22 cellular contexts compared by ENCODE assay signal in the genomic region with DNA sequence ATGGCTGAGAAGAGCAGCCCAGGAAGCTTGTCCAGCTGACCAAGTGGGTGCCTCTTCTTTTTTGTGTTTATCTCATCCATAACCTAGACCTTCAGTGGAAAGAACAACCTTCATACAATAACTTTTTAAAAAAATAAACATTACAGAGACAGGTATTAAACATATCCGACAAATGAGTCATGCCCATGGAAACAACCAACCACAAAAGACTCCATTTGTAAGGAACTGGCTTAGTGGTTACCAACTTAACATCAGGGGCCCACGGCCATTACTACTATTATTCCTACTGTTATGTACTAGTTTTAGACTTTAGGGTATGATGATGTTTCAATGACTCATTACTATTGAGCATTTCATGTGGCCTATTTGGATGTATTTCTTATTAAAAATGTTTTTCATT.
DNase-seq lines count a peak whose midpoint lies in the region; ATAC-seq, FAIRE-seq and TF ChIP-seq lines count a peak whose summit lies in the region.
"Had no signal": no experiment of that assay in that cellular context is flagged by ENCODE, and none has a peak within 500 bp of the region (broad histone marks: within the 10 kb centered on the region; RNA-seq: fewer than 3 reads in every experiment).

No MANE protein-coding gene starts in this region.

- H3K4me1 Mint-ChIP-seq in stimulated activated naive CD8-positive, alpha-beta T cell treated with anti-CD3 and anti-CD28 coated beads, Interleukin-15, amount 100 ng/mL, for 72 hours = no peaks in the 10 kb centered on the region

- peak; percentile 49 for ATAC-seq in stimulated activated naive CD8-positive, alpha-beta T cell treated with anti-CD3 and anti-CD28 coated beads, Interleukin-15, amount 100 ng/mL, for 72 hours
- no peak for ATAC-seq in stimulated activated naive CD8-positive, alpha-beta T cell treated with anti-CD3 and anti-CD28 coated beads, Interleukin-15, Interleukin-2, amounts not matched to agents 100 U/mL and 50 U/mL, for 24 hours
- ATAC-seq in foreskin keratinocyte (peak; percentile 76), HG03442 (IDR thresholded peaks at IDR 0.05; ENCODE audit: unreplicated experiment) (no peak), pancreas (no peak), GM21786 (IDR thresholded peaks at IDR 0.05; ENCODE audit: unreplicated experiment) (no peak)
- ATAC-seq: CD8-positive, alpha-beta T cell had no signal

- WGBS in pancreas, 2 donors = 87 to 92% methylated on average over 2 of the region's 2 CpGs

- H3K27ac ChIP-seq in foreskin keratinocyte (peak overlapping the region; percentile 15), pancreas (no peak overlapping the region)
- H3K27ac ChIP-seq: BLaER1 had no signal

- H3K36me3 ChIP-seq in pancreas = no peaks in the 10 kb centered on the region
- H3K36me3 ChIP-seq: BLaER1 had no signal

- intact Hi-C loops in pancreas (cut with DNase I) = no loop called here

- FAIRE-seq in pancreas (lab: Jason Lieb, UNC) = no peak
- FAIRE-seq: A204.1, D721Med, GM12891, GM18507, H1 had no signal

- H3K9me3 Mint-ChIP-seq in stimulated activated naive CD8-positive, alpha-beta T cell treated with anti-CD3 and anti-CD28 coated beads, Interleukin-15, amount 100 ng/mL, for 72 hours = peaks cover 0 to 7% of the 10 kb centered on the region in 2 donors
- H3K9me3 Mint-ChIP-seq: CD8-positive, alpha-beta T cell had no signal

- TF ChIP-seq CTCF in foreskin keratinocyte (conservative IDR thresholded peaks at IDR 0.05) (no peak), pancreas (IDR thresholded peaks at IDR 0.05) (no peak)

- H3K27me3 ChIP-seq in foreskin keratinocyte (no peaks in the 10 kb centered on the region), pancreas (no peaks in the 10 kb centered on the region)
- H3K27me3 ChIP-seq: BLaER1 had no signal

- no peaks in the 10 kb centered on the region for H3K9me3 ChIP-seq in pancreas

- no peak for DNase-seq in stimulated activated naive CD8-positive, alpha-beta T cell treated with anti-CD3 and anti-CD28 coated beads, Interleukin-15, amount 100 ng/mL, for 72 hours
- no peak for DNase-seq in stimulated activated naive CD8-positive, alpha-beta T cell treated with anti-CD3 and anti-CD28 coated beads, Interleukin-15, Interleukin-2, amounts not matched to agents 100 U/mL and 50 U/mL, for 24 hours
- DNase-seq in SW480 (ENCODE audit: low spot score) = peak; percentile 45
- DNase-seq in foreskin keratinocyte = peak in 1 of 2 donors; percentile 76
- no peak for DNase-seq in activated CD8-positive, alpha-beta memory T cell treated with anti-CD3 and anti-CD28 coated beads, Interleukin-2, amount 50 U/mL, for 48 hours
- DNase-seq in pancreas = no peak
- DNase-seq: CD8-positive, alpha-beta T cell; DMS79; GDM1; IMR-90; Karpas-422; NCI-H1930; NCI-H446 treated with DMSO at 0.1 percent for 48 hours; NK-92 treated with Interleukin-12 subunit alpha and Interleukin-12 subunit beta, amount 100 ng/mL, for 24 hours had no signal

- H3K27ac Mint-ChIP-seq in stimulated activated naive CD8-positive, alpha-beta T cell treated with anti-CD3 and anti-CD28 coated beads, Interleukin-15, amount 100 ng/mL, for 72 hours = no peak overlapping the region
- H3K27ac Mint-ChIP-seq: CD8-positive, alpha-beta T cell had no signal

- no peak overlapping the region for H3K4me3 Mint-ChIP-seq in stimulated activated naive CD8-positive, alpha-beta T cell treated with anti-CD3 and anti-CD28 coated beads, Interleukin-15, amount 100 ng/mL, for 72 hours
- H3K4me3 Mint-ChIP-seq: CD8-positive, alpha-beta T cell had no signal

- H3K4me1 ChIP-seq in foreskin keratinocyte (peaks cover 13% of the 10 kb centered on the region), pancreas (no peaks in the 10 kb centered on the region)
- H3K4me1 ChIP-seq: BLaER1 had no signal

- H3K4me3 ChIP-seq in pancreas = no peak overlapping the region
- H3K4me3 ChIP-seq: BLaER1 had no signal

- H3K27me3 Mint-ChIP-seq in stimulated activated naive CD8-positive, alpha-beta T cell treated with anti-CD3 and anti-CD28 coated beads, Interleukin-15, amount 100 ng/mL, for 72 hours = no peaks in the 10 kb centered on the region

Comparison
In these comparisons a context has a peak if more than half of its experiments do, and no peak if none do; other contexts are left out.
1. ATAC-seq: peak in stimulated activated naive CD8-positive, alpha-beta T cell treated with anti-CD3 and anti-CD28 coated beads, Interleukin-15, amount 100 ng/mL, for 72 hours (single experiment) and foreskin keratinocyte (single experiment); none in stimulated activated naive CD8-positive, alpha-beta T cell treated with anti-CD3 and anti-CD28 coated beads, Interleukin-15, Interleukin-2, amounts not matched to agents 100 U/mL and 50 U/mL, for 24 hours (single experiment), HG03442 (single experiment), pancreas (0 of 4) and GM21786 (single experiment).